In the genomic region with DNA sequence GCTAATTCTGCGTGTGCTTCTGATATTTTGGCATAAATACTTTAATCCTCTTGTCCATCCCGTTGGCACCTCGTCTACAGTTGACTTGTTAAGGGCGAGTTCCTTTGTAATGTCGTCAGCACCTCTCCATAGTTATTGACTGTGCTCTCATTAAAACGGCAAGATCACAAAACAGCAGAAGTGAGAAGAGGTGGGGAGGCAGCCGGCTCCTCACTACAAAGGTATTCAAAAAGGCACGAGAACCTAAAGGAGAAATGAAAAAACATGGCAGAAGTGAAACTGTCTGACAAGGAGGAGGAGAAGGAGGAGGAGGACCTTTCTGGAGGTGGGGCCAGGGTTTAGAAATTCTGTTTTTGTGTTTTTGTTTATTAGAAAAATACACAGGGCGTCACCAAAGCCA, we compare ENCODE assay signal across 9 cellular contexts.
DNase-seq lines count a peak whose midpoint lies in the region; ATAC-seq and TF ChIP-seq lines count a peak whose summit lies in the region.
"Had no signal": no experiment of that assay in that cellular context is flagged by ENCODE, and none has a peak within 500 bp of the region (broad histone marks: within the 10 kb centered on the region; RNA-seq: fewer than 3 reads in every experiment).

No MANE protein-coding gene starts in this region.

- no peak overlapping the region for H2AK5ac ChIP-seq in H9 (ENCODE audit: insufficient read length, low read length)

- H2BK20ac ChIP-seq in H9 (ENCODE audit: low read depth, low read length, poor library complexity, severe bottlenecking), result no peak overlapping the region

- no peak overlapping the region for H3K56ac ChIP-seq in H9 (ENCODE audit: insufficient read length, low read depth, low read length)

- H3K9ac ChIP-seq in H9 (ENCODE audit: extremely low read depth, insufficient read length, low read length), result no peak overlapping the region

- no peak overlapping the region for H3T11ph ChIP-seq in H9 (ENCODE audit: low read length)

- H3K4me2 ChIP-seq in H9 (ENCODE audit: insufficient read depth, insufficient read length, low read length), result no peak overlapping the region

- no peak overlapping the region for H3K18ac ChIP-seq in H9 (ENCODE audit: insufficient read length, low read depth, low read length)

- H3K27ac ChIP-seq in H9 (ENCODE audit: insufficient read length, low read depth, low read length) (no peak overlapping the region), stomach (no peak overlapping the region), WERI-Rb-1 (no peak overlapping the region), tibial nerve (no peak overlapping the region)
- no peak overlapping the region for H3K27ac ChIP-seq in naive thymus-derived CD4-positive, alpha-beta T cell (ENCODE audit: low read depth, low read length)

- no peak for TF ChIP-seq EP300 in stomach (IDR thresholded peaks at IDR 0.05)
- TF ChIP-seq EP300 in tibial nerve (IDR thresholded peaks at IDR 0.05), result no peak

- no peak overlapping the region for H3K4me3 Mint-ChIP-seq in H9
- no peak overlapping the region for H3K4me3 Mint-ChIP-seq in naive thymus-derived CD4-positive, alpha-beta T cell

- no CpG with 5 or more reads among the region's 9 CpGs for WGBS in H9 (ENCODE audit: extremely low coverage, insufficient read length, low lambda C conversion rate)
- WGBS in stomach, 5 donors, result 56 to 70% (median 61%) methylated on average over 9 of the region's 9 CpGs
- 48 to 54% methylated on average over 9 of the region's 9 CpGs for WGBS in tibial nerve, 2 donors

- no peaks in the 10 kb centered on the region for H3K36me3 ChIP-seq in naive thymus-derived CD4-positive, alpha-beta T cell (ENCODE audit: control insufficient read depth in 2 of 3, insufficient read depth in 3 of 3, low read length in 3 of 3)
- H3K36me3 ChIP-seq in stomach (no peaks in the 10 kb centered on the region), WERI-Rb-1 (no peaks in the 10 kb centered on the region), tibial nerve (no peaks in the 10 kb centered on the region)

- H3K9me3 ChIP-seq in H9 (ENCODE audit: control insufficient read depth, low read depth, low read length), result no peaks in the 10 kb centered on the region
- H3K9me3 ChIP-seq in naive thymus-derived CD4-positive, alpha-beta T cell (ENCODE audit: control insufficient read depth in 2 of 3, low read length in 3 of 3), result no peaks in the 10 kb centered on the region
- no peaks in the 10 kb centered on the region for H3K9me3 ChIP-seq in stomach
- no peaks in the 10 kb centered on the region for H3K9me3 ChIP-seq in WERI-Rb-1 (ENCODE audit: severe bottlenecking)
- no peaks in the 10 kb centered on the region for H3K9me3 ChIP-seq in tibial nerve

- H3K4me1 ChIP-seq in H9 (ENCODE audit: insufficient read depth, low read length), result no peaks in the 10 kb centered on the region
- no peaks in the 10 kb centered on the region for H3K4me1 ChIP-seq in naive thymus-derived CD4-positive, alpha-beta T cell (ENCODE audit: control insufficient read depth in 2 of 2, insufficient read depth in 2 of 2, low read length in 2 of 2)
- no peaks in the 10 kb centered on the region for H3K4me1 ChIP-seq in stomach
- H3K4me1 ChIP-seq in tibial nerve, result peaks cover 0 to 12% (median 0%) of the 10 kb centered on the region in 4 donors

- H3K9me3 Mint-ChIP-seq in H9, result no peaks in the 10 kb centered on the region
- H3K9me3 Mint-ChIP-seq in naive thymus-derived CD4-positive, alpha-beta T cell, result no peaks in the 10 kb centered on the region

- no peak overlapping the region for H3K4me3 ChIP-seq in naive thymus-derived CD4-positive, alpha-beta T cell (ENCODE audit: low read length)
- no peak overlapping the region for H3K4me3 ChIP-seq in stomach
- H3K4me3 ChIP-seq in WERI-Rb-1 (ENCODE audit: low read depth, low read length), result no peak overlapping the region
- no peak overlapping the region for H3K4me3 ChIP-seq in tibial nerve

- H2AFZ ChIP-seq in H9 (ENCODE audit: low read length), result no peak overlapping the region

- H2BK12ac ChIP-seq in H9 (ENCODE audit: insufficient read length, low read depth, low read length), result no peak overlapping the region

- H3K4me1 Mint-ChIP-seq in H9, result peaks cover 34 to 53% of the 10 kb centered on the region in 2 experiments
- peaks cover 0 to 20% (median 0%) of the 10 kb centered on the region in 7 donors for H3K4me1 Mint-ChIP-seq in naive thymus-derived CD4-positive, alpha-beta T cell

- peak; percentile 14 for DNase-seq in H9
- no peak for DNase-seq in naive thymus-derived CD4-positive, alpha-beta T cell
- DNase-seq in stomach, result no peak
- no peak for DNase-seq in activated CD4-positive, CD25-positive, alpha-beta regulatory T cell (lab: John Stamatoyannopoulos, UW)
- DNase-seq in WERI-Rb-1, result no peak
- no peak for DNase-seq in tibial nerve (ENCODE audit: low spot score in 2 of 2)

- no peak for TF ChIP-seq CTCF in H9 (conservative IDR thresholded peaks at IDR 0.05)
- TF ChIP-seq CTCF in stomach (IDR thresholded peaks at IDR 0.05), result no peak
- TF ChIP-seq CTCF in WERI-Rb-1 (IDR thresholded peaks at IDR 0.05; ENCODE audit: low read depth, low read length), result no peak
- TF ChIP-seq CTCF in tibial nerve (IDR thresholded peaks at IDR 0.05), result no peak

- no peaks in the 10 kb centered on the region for H4K20me1 ChIP-seq in H9 (ENCODE audit: control insufficient read depth, insufficient read depth, insufficient read length)

- H2BK120ac ChIP-seq in H9 (ENCODE audit: low read depth, low read length, poor library complexity, severe bottlenecking), result no peak overlapping the region

- TF ChIP-seq POLR2A in stomach (IDR thresholded peaks at IDR 0.05) (no peak), tibial nerve (IDR thresholded peaks at IDR 0.05) (no peak)

- H3K4ac ChIP-seq in H9 (ENCODE audit: low read depth, low read length), result no peak overlapping the region

- H3K27ac Mint-ChIP-seq in H9, result no peak overlapping the region
- H3K27ac Mint-ChIP-seq in naive thymus-derived CD4-positive, alpha-beta T cell, result no peak overlapping the region

- H3K23ac ChIP-seq in H9 (ENCODE audit: insufficient read length, low read depth, low read length), result no peak overlapping the region

- H2BK15ac ChIP-seq in H9 (ENCODE audit: low read depth, low read length), result no peak overlapping the region

- no peaks in the 10 kb centered on the region for H3K79me2 ChIP-seq in H9 (ENCODE audit: insufficient read depth, low read length)

- POLR2A ChIA-PET in naive thymus-derived CD4-positive, alpha-beta T cell (lab: Charles Lee), result no interaction called here

- H3K36me3 Mint-ChIP-seq in H9 (ENCODE audit: insufficient read depth in 1 of 3, low read depth in 3 of 3), result no peaks in the 10 kb centered on the region
- no peaks in the 10 kb centered on the region for H3K36me3 Mint-ChIP-seq in naive thymus-derived CD4-positive, alpha-beta T cell

- no peaks in the 10 kb centered on the region for H3K79me1 ChIP-seq in H9 (ENCODE audit: insufficient read depth, low read depth, low read length, poor library complexity, severe bottlenecking)

- peak; percentile 76 for ATAC-seq in GM19023 (IDR thresholded peaks at IDR 0.05; ENCODE audit: unreplicated experiment)
- ATAC-seq in HG03558 (IDR thresholded peaks at IDR 0.05; ENCODE audit: extremely low read depth, unreplicated experiment), result peak; percentile 66
- peak; percentile 49 for ATAC-seq in naive thymus-derived CD4-positive, alpha-beta T cell
- ATAC-seq: Panc1 had no signal

- H3K27me3 Mint-ChIP-seq in H9 (ENCODE audit: low read depth), result peaks cover 12% of the 10 kb centered on the region
- H3K27me3 Mint-ChIP-seq in naive thymus-derived CD4-positive, alpha-beta T cell, result peaks cover 0 to 21% (median 10%) of the 10 kb centered on the region in 5 donors

- CTCF ChIA-PET in naive thymus-derived CD4-positive, alpha-beta T cell (lab: Charles Lee), result no interaction called here

- no peaks in the 10 kb centered on the region for H3K23me2 ChIP-seq in H9 (ENCODE audit: insufficient read length, low read depth, low read length, poor library complexity, severe bottlenecking)

- intact Hi-C loops in naive thymus-derived CD4-positive, alpha-beta T cell (cut with micrococcal nuclease), result no loop called here
- intact Hi-C loops in stomach (cut with DNase I; ENCODE audit: low total_unique reads), result no loop called here

- no peak overlapping the region for H4K8ac ChIP-seq in H9 (replicated peaks; ENCODE audit: insufficient read length, low read depth, low read length)

- no peak overlapping the region for H3K14ac ChIP-seq in H9 (ENCODE audit: insufficient read depth, low read length)

- H4K91ac ChIP-seq in H9 (ENCODE audit: insufficient read length, low read depth, low read length), result no peak overlapping the region

- no peak overlapping the region for H2BK5ac ChIP-seq in H9 (ENCODE audit: insufficient read length, low read length)

- no peak overlapping the region for H4K5ac ChIP-seq in H9 (ENCODE audit: insufficient read length, low read depth, low read length)

- no peaks in the 10 kb centered on the region for H3K27me3 ChIP-seq in H9 (ENCODE audit: insufficient read depth, low read length)
- no peaks in the 10 kb centered on the region for H3K27me3 ChIP-seq in naive thymus-derived CD4-positive, alpha-beta T cell (ENCODE audit: control insufficient read depth in 2 of 2, insufficient read depth in 2 of 2, low read length in 2 of 2)
- H3K27me3 ChIP-seq in stomach, result peaks cover 0 to 18% (median 0%) of the 10 kb centered on the region in 3 donors
- H3K27me3 ChIP-seq in WERI-Rb-1 (ENCODE audit: insufficient read depth, low read depth, severe bottlenecking), result no peaks in the 10 kb centered on the region
- peaks cover 0 to 12% of the 10 kb centered on the region in 2 donors for H3K27me3 ChIP-seq in tibial nerve
